1 cellular context compared by ENCODE assay signal in genomic region chr12:65867428-65867827, GRCh38.
TF ChIP-seq lines count a peak whose summit lies in the region.

No MANE protein-coding gene starts in this region.

TF ChIP-seq in HepG2, 621 proteins besides CTCF, POLR2A, EP300 and RAD21 (continued from another document):
- TF ChIP-seq, protein P1, sequence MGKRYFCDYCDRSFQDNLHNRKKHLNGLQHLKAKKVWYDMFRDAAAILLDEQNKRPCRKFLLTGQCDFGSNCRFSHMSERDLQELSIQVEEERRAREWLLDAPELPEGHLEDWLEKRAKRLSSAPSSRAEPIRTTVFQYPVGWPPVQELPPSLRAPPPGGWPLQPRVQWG (CRISPR knock-in tag; IDR thresholded peaks at IDR 0.05; ENCODE audit: borderline replicate concordance, low read depth): no peak
- TF ChIP-seq STAT6 (CRISPR knock-in tag; IDR thresholded peaks at IDR 0.05; ENCODE audit: borderline replicate concordance) (no peak), ZNF850 (CRISPR knock-in tag; conservative IDR thresholded peaks at IDR 0.05) (no peak), NR2F2 (IDR thresholded peaks at IDR 0.05; ENCODE audit: borderline replicate concordance, low read depth) (no peak)
TF ChIP-seq in HepG2: peak in this region for 0.
